In genomic region chr10:68367121-68367520, GRCh38 we compare ENCODE assay signal across 21 cellular contexts.
"Had no signal": no experiment of that assay in that cellular context is flagged by ENCODE, and none has a peak within 500 bp of the region (broad histone marks: within the 10 kb centered on the region; RNA-seq: fewer than 3 reads in every experiment).

No MANE protein-coding gene starts in this region.

- DNase-seq: colonic mucosa; effector CD8-positive, alpha-beta T cell; endodermal cell; foreskin keratinocyte; heart left ventricle; left colon; left ventricle myocardium superior; lower lobe of right lung; natural killer cell; pancreas; right lobe of liver; stimulated activated CD4-positive, alpha-beta T cell treated with anti-CD3 and anti-CD28 coated beads, Interleukin-2, amount 100 ng/mL, for 24 hours; stimulated activated CD4-positive, alpha-beta T cell treated with anti-CD3 and anti-CD28 coated beads, Interleukin-4, amount 100 ng/mL, for 4 hours; stimulated activated naive CD8-positive, alpha-beta T cell treated with anti-CD3 and anti-CD28 coated beads, Interleukin-15, Interleukin-2, amounts not matched to agents 100 U/mL and 50 U/mL, for 24 hours; substantia nigra; testis; tibial artery had no signal

- H3K4me1 ChIP-seq: colonic mucosa, foreskin keratinocyte, gastroesophageal sphincter, heart left ventricle, lower lobe of right lung, pancreas, testis, tibial artery had no signal

- H3K9me3 ChIP-seq: colonic mucosa, lower lobe of right lung, neutrophil, pancreas, right lobe of liver, testis had no signal

- H3K36me3 ChIP-seq: colonic mucosa had no signal

- H3K4me3 ChIP-seq: colonic mucosa, gastroesophageal sphincter, heart left ventricle, hepatocyte, lower lobe of right lung, pancreas, right lobe of liver, testis, tibial artery had no signal

- H2AFZ ChIP-seq: hepatocyte had no signal

- H3K27me3 ChIP-seq: colonic mucosa, foreskin keratinocyte, gastroesophageal sphincter, heart left ventricle, hepatocyte, neutrophil, pancreas, right lobe of liver, testis, tibial artery had no signal

- H3K4me2 ChIP-seq: hepatocyte had no signal

- H3K79me2 ChIP-seq: hepatocyte had no signal

- H3K27ac ChIP-seq: colonic mucosa, epithelial cell of prostate, foreskin keratinocyte, gastroesophageal sphincter, heart left ventricle, hepatocyte, lower lobe of right lung, neutrophil, pancreas, right lobe of liver, testis, tibial artery had no signal
